Comparison of ENCODE assay signal across 14 cellular contexts in the genomic region with DNA sequence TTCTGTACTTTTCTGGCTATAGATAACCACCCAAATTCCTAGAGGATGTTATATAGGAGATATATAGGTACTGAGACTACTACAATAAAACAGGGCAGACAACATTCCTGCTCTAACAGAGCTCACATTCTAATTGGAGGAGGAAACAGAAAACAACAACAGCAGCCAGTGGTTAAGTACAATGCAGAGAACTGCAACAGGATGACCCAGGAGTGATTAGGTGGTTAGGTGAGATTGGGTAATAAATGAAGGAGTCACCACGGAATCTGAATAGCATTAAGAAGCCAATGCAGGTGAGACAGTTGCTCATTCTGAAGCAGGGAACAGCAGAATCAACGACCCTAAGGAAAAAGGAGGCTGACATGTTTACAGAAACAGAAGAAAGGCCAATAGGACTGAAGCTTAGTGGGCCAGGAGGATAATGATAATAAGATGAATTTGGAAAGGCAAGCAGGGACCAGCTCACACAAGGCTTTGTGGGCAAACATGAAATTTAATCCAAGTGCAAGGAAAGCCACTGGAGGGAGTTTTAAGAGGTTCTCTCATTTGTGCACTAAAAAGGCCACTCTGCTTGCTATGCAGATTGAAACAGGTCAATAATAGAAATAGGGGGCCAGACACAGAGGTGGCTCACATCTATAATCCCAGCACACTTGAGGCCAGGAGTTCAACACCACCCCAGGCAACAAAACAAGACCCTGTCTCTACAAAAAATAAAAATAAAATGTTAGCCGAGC. TPM values are rescaled to one million over a fixed set of nuclear protein-coding genes. Genes with fewer than 3 reads are reported as not detected.
DNase-seq lines count a peak whose midpoint lies in the region; ATAC-seq and TF ChIP-seq lines count a peak whose summit lies in the region.
"Had no signal": no experiment of that assay in that cellular context is flagged by ENCODE, and none has a peak within 500 bp of the region (broad histone marks: within the 10 kb centered on the region; RNA-seq: fewer than 3 reads in every experiment).

No MANE protein-coding gene starts in this region.

- H3K27me3 ChIP-seq in KMS-11 (ENCODE audit: insufficient read depth, low read depth): no peaks in the 10 kb centered on the region

- no peak overlapping the region for H2AFZ ChIP-seq in KMS-11 (ENCODE audit: low read depth)

- no peak for TF ChIP-seq CTCF in KMS-11 (conservative IDR thresholded peaks at IDR 0.05; ENCODE audit: low read depth, low read length)
- TF ChIP-seq CTCF in MCF 10A (IDR thresholded peaks at IDR 0.05; ENCODE audit: unreplicated experiment): no peak
- TF ChIP-seq CTCF in mucosa of descending colon (IDR thresholded peaks at IDR 0.05): no peak

- peak overlapping the region; percentile 60 for H3K27ac Mint-ChIP-seq in MCF 10A (ENCODE audit: low read depth, unreplicated experiment)
- H3K27ac Mint-ChIP-seq: activated CD8-positive, alpha-beta T cell treated with anti-CD3 and anti-CD28 coated beads for 36 hours; dendritic cell treated with granulocyte-macrophage colony-stimulating factor and Interleukin-4, amounts not matched to agents 40 ng/mL and 50 ng/mL, for 4 days had no signal

- no peaks in the 10 kb centered on the region; the same call in 1 of the 2 replicates for H4K20me1 ChIP-seq in KMS-11 (ENCODE audit: insufficient read depth)

- peaks cover 9% of the 10 kb centered on the region for H3K36me3 Mint-ChIP-seq in MCF 10A (ENCODE audit: insufficient read depth, unreplicated experiment)

- peaks cover 44% of the 10 kb centered on the region; the same call in 1 of the 2 replicates for H3K79me2 ChIP-seq in KMS-11 (ENCODE audit: insufficient read depth, low read depth)

- no peak overlapping the region; the same call in 1 of the 2 replicates for H3K27ac ChIP-seq in KMS-11
- H3K27ac ChIP-seq: left ventricle myocardium inferior had no signal

- CTCF ChIA-PET in MCF 10A (lab: Yijun Ruan, JAX): interaction anchor here (0.6 to 2.6 kb wide), 11 partner anchors 11 to 310 kb away, joined by 3 to 10 read pairs (median 3); no protein-coding TSS in a partner anchor

- H3K4me1 Mint-ChIP-seq in MCF 10A (ENCODE audit: insufficient read depth, unreplicated experiment): peaks cover 20% of the 10 kb centered on the region

- H3K4me1 ChIP-seq in KMS-11 (ENCODE audit: low read depth, poor library complexity, severe bottlenecking) (peaks cover 52% of the 10 kb centered on the region), mucosa of descending colon (ENCODE audit: low read depth) (peaks cover 7% of the 10 kb centered on the region)

- peak; percentile 20 for DNase-seq in ELR (ENCODE audit: low read depth)
- peak; percentile 67 for DNase-seq in MCF 10A (ENCODE audit: unreplicated experiment)
- DNase-seq in mucosa of descending colon: no peak
- DNase-seq in dermis blood vessel endothelial cell: no peak
- no peak for DNase-seq in stimulated activated naive CD8-positive, alpha-beta T cell treated with anti-CD3 and anti-CD28 coated beads, Interleukin-15, Interleukin-2, amounts not matched to agents 100 U/mL and 50 U/mL, for 24 hours
- no peak for DNase-seq in activated CD8-positive, alpha-beta memory T cell treated with anti-CD3 and anti-CD28 coated beads for 24 hours
- DNase-seq: activated CD8-positive, alpha-beta T cell treated with anti-CD3 and anti-CD28 coated beads for 36 hours; activated naive CD4-positive, alpha-beta T cell treated with anti-CD3 and anti-CD28 coated beads, Interleukin-2, amount 50 U/mL, for 16 hours; left ventricle myocardium inferior; MM.1S; NCI-H774 had no signal

- intact Hi-C loops in MCF 10A (cut with micrococcal nuclease): no loop called here
- intact Hi-C loops in mucosa of descending colon (cut with DNase I, micrococcal nuclease): no loop called here

- no peaks in the 10 kb centered on the region for H3K9me3 Mint-ChIP-seq in MCF 10A (ENCODE audit: unreplicated experiment)
- H3K9me3 Mint-ChIP-seq: activated CD8-positive, alpha-beta T cell treated with anti-CD3 and anti-CD28 coated beads for 36 hours; dendritic cell treated with granulocyte-macrophage colony-stimulating factor and Interleukin-4, amounts not matched to agents 40 ng/mL and 50 ng/mL, for 4 days had no signal

- H3K4me3 Mint-ChIP-seq in MCF 10A (ENCODE audit: unreplicated experiment): peak overlapping the region; percentile 4
- H3K4me3 Mint-ChIP-seq: activated CD8-positive, alpha-beta T cell treated with anti-CD3 and anti-CD28 coated beads for 36 hours; dendritic cell treated with granulocyte-macrophage colony-stimulating factor and Interleukin-4, amounts not matched to agents 40 ng/mL and 50 ng/mL, for 4 days had no signal

- H3K9me3 ChIP-seq in mucosa of descending colon: peaks cover 2% of the 10 kb centered on the region

- H3K4me2 ChIP-seq in KMS-11: peak overlapping the region; percentile 25; the same call in 1 of the 2 replicates

- H3K4me3 ChIP-seq in KMS-11 (IDR thresholded peaks at IDR 0.05; ENCODE audit: insufficient read depth, low read depth, low read length) (no peak overlapping the region), mucosa of descending colon (no peak overlapping the region)
- H3K4me3 ChIP-seq: left ventricle myocardium inferior had no signal

- POLR2A ChIA-PET in MCF 10A (lab: Yijun Ruan, JAX): interaction anchor here (0.6 to 6.0 kb wide), 15 partner anchors 9 to 237 kb away, joined by 3 to 83 read pairs (median 6); a partner anchor contains a TSS

- BruUV-seq in MCF 10A (replicated peaks; lab: Mats Ljungman, UMichigan): no TSS peak

- no peak overlapping the region for H3K9ac ChIP-seq in KMS-11

- H3K36me3 ChIP-seq in KMS-11 (ENCODE audit: insufficient read depth) (no peaks in the 10 kb centered on the region), mucosa of descending colon (ENCODE audit: low read depth) (no peaks in the 10 kb centered on the region)
- H3K36me3 ChIP-seq: left ventricle myocardium inferior had no signal

- no peaks in the 10 kb centered on the region for H3K27me3 Mint-ChIP-seq in MCF 10A (ENCODE audit: insufficient read depth, unreplicated experiment)
- H3K27me3 Mint-ChIP-seq: activated CD8-positive, alpha-beta T cell treated with anti-CD3 and anti-CD28 coated beads for 36 hours; dendritic cell treated with granulocyte-macrophage colony-stimulating factor and Interleukin-4, amounts not matched to agents 40 ng/mL and 50 ng/mL, for 4 days had no signal

- ATAC-seq in mucosa of descending colon (peak; percentile 36), HG03354 (IDR thresholded peaks at IDR 0.05; ENCODE audit: poor library complexity, severe bottlenecking, unreplicated experiment) (no peak)
- no peak for ATAC-seq in stimulated activated naive CD8-positive, alpha-beta T cell treated with anti-CD3 and anti-CD28 coated beads, Interleukin-15, Interleukin-2, amounts not matched to agents 100 U/mL and 50 U/mL, for 24 hours
- ATAC-seq: activated CD8-positive, alpha-beta T cell treated with anti-CD3 and anti-CD28 coated beads for 36 hours had no signal

RNA-seq across cellular contexts. Expression of a gene that starts 16.9 kb away (rescaled TPM):
- total RNA-seq in MCF 10A (2022) (51.8 and 69.0 TPM in 2 replicates), mucosa of descending colon (10 to 100 TPM; 42.1 to 61.2 (median 43.4) TPM), dermis blood vessel endothelial cell (57.4 and 67.6 TPM in 2 replicates)

RNA-seq across cellular contexts. Expression of a gene that starts 38.5 kb away (rescaled TPM):
- total RNA-seq in MCF 10A (2022): 91.9 and 101 TPM in 2 replicates
- total RNA-seq in mucosa of descending colon: 10 to 100 TPM; 54.1 to 83.8 (median 82.1) TPM
- 167 and 205 TPM in 2 replicates for total RNA-seq in dermis blood vessel endothelial cell

Comparison
In these comparisons a context has a peak if more than half of its experiments do, and no peak if none do; other contexts are left out.
1. DNase-seq: peak in ELR (single experiment) and MCF 10A (single experiment); none in mucosa of descending colon (0 of 3), dermis blood vessel endothelial cell (single experiment), stimulated activated naive CD8-positive, alpha-beta T cell treated with anti-CD3 and anti-CD28 coated beads, Interleukin-15, Interleukin-2, amounts not matched to agents 100 U/mL and 50 U/mL, for 24 hours (single experiment) and activated CD8-positive, alpha-beta memory T cell treated with anti-CD3 and anti-CD28 coated beads for 24 hours (single experiment).